ENCODE assay signal across 18 cellular contexts in the genomic region with DNA sequence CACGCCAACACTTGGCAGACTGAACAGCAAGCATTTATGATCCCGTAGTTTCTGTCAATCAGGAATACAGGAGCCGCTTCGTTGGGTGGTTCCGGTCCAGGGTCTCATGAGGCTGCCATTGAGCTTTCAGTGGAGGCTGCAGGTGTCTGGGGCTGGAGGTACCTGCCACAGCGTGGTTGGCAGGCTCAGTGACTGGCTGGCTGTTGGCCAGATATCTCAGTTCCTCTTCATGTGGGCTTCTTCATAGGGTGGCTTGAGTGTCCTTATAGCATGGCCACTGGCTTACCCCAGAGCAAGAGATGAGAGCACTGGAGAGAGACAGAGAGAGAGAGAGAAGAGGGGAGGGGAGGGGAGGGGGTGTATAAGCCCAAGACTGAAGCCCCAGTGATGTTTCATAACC. TPM values are rescaled to one million over a fixed set of nuclear protein-coding genes. Genes with fewer than 3 reads are reported as not detected.
A peak's percentile ranks its signal among the peaks of the same experiment; 100 is the strongest.
DNase-seq lines count a peak whose midpoint lies in the region; ATAC-seq, FAIRE-seq and TF ChIP-seq lines count a peak whose summit lies in the region.
"Had no signal": no experiment of that assay in that cellular context is flagged by ENCODE, and none has a peak within 500 bp of the region (broad histone marks: within the 10 kb centered on the region; RNA-seq: fewer than 3 reads in every experiment).

No MANE protein-coding gene starts in this region.

- no TSS peak for BruUV-seq in GM12878 (replicated peaks; lab: Mats Ljungman, UMichigan)

- no peak overlapping the region for H2AFZ ChIP-seq in OCI-LY1 (ENCODE audit: low read length)
- H2AFZ ChIP-seq in GM12878 (ENCODE audit: control insufficient read depth, low read depth, low read length): no peak overlapping the region

- H3K4me1 ChIP-seq in OCI-LY1 (ENCODE audit: insufficient read depth, low read length, severe bottlenecking) (peaks cover 42% of the 10 kb centered on the region), GM12878 (ENCODE audit: control insufficient read depth, insufficient read depth, low read length) (peaks cover 17% of the 10 kb centered on the region)

- TF ChIP-seq POLR2A in GM12878 (IDR thresholded peaks at IDR 0.05; ENCODE audit: low read depth, low read length): no peak

- H3K4me2 ChIP-seq in OCI-LY1 (ENCODE audit: low read length) (peak overlapping the region; percentile 49), GM12878 (ENCODE audit: control insufficient read depth, insufficient read depth) (peak overlapping the region; percentile 33; the same call in 1 of the 2 replicates)

- no peaks in the 10 kb centered on the region for H3F3A ChIP-seq in OCI-LY1 (ENCODE audit: insufficient read depth, low read length)

- H3K36me3 ChIP-seq in OCI-LY1 (ENCODE audit: insufficient read depth, low read length): peaks cover 4% of the 10 kb centered on the region; the same call in 1 of the 2 replicates
- peaks cover 10 to 16% of the 10 kb centered on the region in 2 experiments for H3K36me3 ChIP-seq in GM12878 (ENCODE audit: control insufficient read depth in 2 of 2, insufficient read depth in 2 of 2, low read length in 1 of 2)
- H3K36me3 ChIP-seq: thoracic aorta had no signal

- no peaks in the 10 kb centered on the region for H3K9me3 ChIP-seq in OCI-LY1 (ENCODE audit: low read length)
- H3K9me3 ChIP-seq in GM12878 (replicated peaks; ENCODE audit: control insufficient read depth, insufficient read depth, low read length): no peaks in the 10 kb centered on the region
- H3K9me3 ChIP-seq: thoracic aorta had no signal

- H3K27ac ChIP-seq in OCI-LY1 (ENCODE audit: low read depth, low read length, poor library complexity, severe bottlenecking) (peak overlapping the region; percentile 87), GM12878 (ENCODE audit: control insufficient read depth, insufficient read depth) (no peak overlapping the region; the same call in 1 of the 2 replicates)
- H3K27ac ChIP-seq: thoracic aorta had no signal

- H3K36me3 Mint-ChIP-seq in activated naive CD4-positive, alpha-beta T cell treated with anti-CD3 and anti-CD28 coated beads, Interleukin-2, amount 10 ng/mL, durations not matched to agents 7 days and 5 days: peaks cover 44% of the 10 kb centered on the region
- H3K36me3 Mint-ChIP-seq in stimulated activated memory B cell treated with anti-CD40 and anti-IgM and Interleukin-4, amounts not matched to agents 10 μg/mL and 1 μg/mL and 100 μg/mL, for 72 hours: peaks cover 50% of the 10 kb centered on the region
- H3K36me3 Mint-ChIP-seq: mesothelial cell of epicardium had no signal

- H3K27me3 ChIP-seq in OCI-LY1 (ENCODE audit: insufficient read depth, low read length) (no peaks in the 10 kb centered on the region), GM12878 (replicated peaks in 1 of 2; ENCODE audit: control insufficient read depth in 2 of 2, insufficient read depth in 2 of 2, low read length in 1 of 2) (no peaks in the 10 kb centered on the region)

- in situ Hi-C loops in GM12878 (cut with MboI): no loop called here

- no peak for TF ChIP-seq RAD21 in GM12878 (IDR thresholded peaks at IDR 0.05; ENCODE audit: insufficient read depth, low read depth, low read length)

- POLR2A ChIA-PET in GM12878 (lab: Charles Lee): interaction anchor here (1.4 to 1.5 kb wide), 2 partner anchors 8 to 26 kb away, joined by 6 to 8 read pairs; no protein-coding TSS in a partner anchor

- CTCF ChIA-PET in activated naive CD4-positive, alpha-beta T cell treated with anti-CD3 and anti-CD28 coated beads, Interleukin-2, amount 10 ng/mL, durations not matched to agents 7 days and 5 days (lab: Charles Lee): no interaction called here
- CTCF ChIA-PET in GM12878 (lab: Yijun Ruan, JAX): interaction anchor here (1.5 to 1.6 kb wide), 2 partner anchors 9 to 29 kb away, joined by 3 to 4 read pairs; a partner anchor contains a TSS

- peak overlapping the region; percentile 13 for H3K4me3 ChIP-seq in OCI-LY1 (ENCODE audit: low read depth, low read length, poor library complexity, severe bottlenecking)
- H3K4me3 ChIP-seq in GM12878: no peak overlapping the region
- H3K4me3 ChIP-seq: thoracic aorta had no signal

- 54% methylated on average over 6 of the region's 6 CpGs for WGBS in GM12878 (ENCODE audit: insufficient coverage, insufficient replicate concordance, low lambda C conversion rate, missing lambda C conversion rate)

- no peaks in the 10 kb centered on the region for H4K20me1 ChIP-seq in OCI-LY1 (ENCODE audit: insufficient read depth, low read length)
- 0 out of 2 replicates have a peak, but pooled peaks cover 4% of the 10 kb centered on the region for H4K20me1 ChIP-seq in GM12878 (ENCODE audit: control insufficient read depth, insufficient read depth)

- no peak for FAIRE-seq in GM12878 (lab: Jason Lieb, UNC)
- FAIRE-seq: HepG2, kidney had no signal

- H3K9ac ChIP-seq in OCI-LY1 (ENCODE audit: low read length) (no peak overlapping the region; the same call in 1 of the 2 replicates), GM12878 (ENCODE audit: control insufficient read depth, insufficient read depth, low read length) (no peak overlapping the region)

- H3K79me2 ChIP-seq in OCI-LY1 (ENCODE audit: insufficient read depth, low read length): no peaks in the 10 kb centered on the region
- peaks cover 77% of the 10 kb centered on the region for H3K79me2 ChIP-seq in GM12878 (ENCODE audit: control insufficient read depth, insufficient read depth, low read length)

- H3K27me3 Mint-ChIP-seq in activated naive CD4-positive, alpha-beta T cell treated with anti-CD3 and anti-CD28 coated beads, Interleukin-2, amount 10 ng/mL, durations not matched to agents 7 days and 5 days: no peaks in the 10 kb centered on the region
- H3K27me3 Mint-ChIP-seq in stimulated activated memory B cell treated with anti-CD40 and anti-IgM and Interleukin-4, amounts not matched to agents 10 μg/mL and 1 μg/mL and 100 μg/mL, for 72 hours: no peaks in the 10 kb centered on the region

- H3K27ac Mint-ChIP-seq in activated naive CD4-positive, alpha-beta T cell treated with anti-CD3 and anti-CD28 coated beads, Interleukin-2, amount 10 ng/mL, durations not matched to agents 7 days and 5 days: peak overlapping the region; percentile 8
- peak overlapping the region; percentile 70 for H3K27ac Mint-ChIP-seq in stimulated activated memory B cell treated with anti-CD40 and anti-IgM and Interleukin-4, amounts not matched to agents 10 μg/mL and 1 μg/mL and 100 μg/mL, for 72 hours
- H3K27ac Mint-ChIP-seq: mesothelial cell of epicardium had no signal

- SMC1A ChIA-PET in GM12878 (lab: Charles Lee; ENCODE audit: uncharacterized antibody, unreplicated experiment): interaction anchor here (0.9 to 3.2 kb wide), 4 partner anchors 9 to 53 kb away, joined by 4 to 23 read pairs (median 8); no protein-coding TSS in a partner anchor

- TF ChIP-seq CTCF in OCI-LY1 (IDR thresholded peaks at IDR 0.05; ENCODE audit: low read length): no peak
- no peak for TF ChIP-seq CTCF in GM12878 (IDR thresholded peaks at IDR 0.05 in 2 of 3, conservative IDR thresholded peaks at IDR 0.05 in 1 of 3; ENCODE audit: control insufficient read depth in 2 of 3, extremely low read depth in 1 of 3, insufficient read depth in 1 of 3, low read depth in 3 of 3, low read length in 3 of 3)

- ATAC-seq in GM12878 (peak; percentile 88), GM21723 (IDR thresholded peaks at IDR 0.05; ENCODE audit: unreplicated experiment) (no peak)
- peak; percentile 92 for ATAC-seq in stimulated activated memory B cell treated with anti-CD40 and anti-IgM and Interleukin-4, amounts not matched to agents 10 μg/mL and 1 μg/mL and 100 μg/mL, for 72 hours
- ATAC-seq: HepG2, right cardiac atrium had no signal

- RAD21 ChIA-PET in GM12878 (lab: Charles Lee; ENCODE audit: unreplicated experiment): interaction anchor here (0.7 kb wide), 1 partner anchor 51 kb away, joined by 3 read pairs; no protein-coding TSS in a partner anchor

- TF ChIP-seq EP300 in GM12878 (IDR thresholded peaks at IDR 0.05; ENCODE audit: borderline replicate concordance in 1 of 2, control insufficient read depth in 1 of 2, low read depth in 2 of 2, low read length in 2 of 2): no peak

- peaks cover 64% of the 10 kb centered on the region for H3K4me1 Mint-ChIP-seq in activated naive CD4-positive, alpha-beta T cell treated with anti-CD3 and anti-CD28 coated beads, Interleukin-2, amount 10 ng/mL, durations not matched to agents 7 days and 5 days
- H3K4me1 Mint-ChIP-seq in stimulated activated memory B cell treated with anti-CD40 and anti-IgM and Interleukin-4, amounts not matched to agents 10 μg/mL and 1 μg/mL and 100 μg/mL, for 72 hours: peaks cover 74% of the 10 kb centered on the region

- no peak overlapping the region for H3K4me3 Mint-ChIP-seq in activated naive CD4-positive, alpha-beta T cell treated with anti-CD3 and anti-CD28 coated beads, Interleukin-2, amount 10 ng/mL, durations not matched to agents 7 days and 5 days
- H3K4me3 Mint-ChIP-seq in stimulated activated memory B cell treated with anti-CD40 and anti-IgM and Interleukin-4, amounts not matched to agents 10 μg/mL and 1 μg/mL and 100 μg/mL, for 72 hours: no peak overlapping the region
- H3K4me3 Mint-ChIP-seq: mesothelial cell of epicardium had no signal

- no peak for DNase-seq in activated naive CD4-positive, alpha-beta T cell treated with anti-CD3 and anti-CD28 coated beads, Interleukin-2, amount 10 ng/mL, durations not matched to agents 7 days and 5 days
- no peak for DNase-seq in activated naive CD4-positive, alpha-beta T cell (lab: John Stamatoyannopoulos, UW)
- DNase-seq in GM12878 (ENCODE audit: low read depth, low spot score) (no peak), NCI-H510A treated with DMSO at 0.1 percent for 48 hours (lab: John Stamatoyannopoulos, UW) (no peak), amygdala (lab: John Stamatoyannopoulos, UW) (no peak)
- DNase-seq: activated CD8-positive, alpha-beta memory T cell treated with anti-CD3 and anti-CD28 coated beads, Interleukin-2, amount 50 U/mL, for 48 hours; kidney; MM.1S; NCI-H774; occipital lobe; right cardiac atrium; T-helper 1 cell had no signal

- no peaks in the 10 kb centered on the region for H3K9me3 Mint-ChIP-seq in activated naive CD4-positive, alpha-beta T cell treated with anti-CD3 and anti-CD28 coated beads, Interleukin-2, amount 10 ng/mL, durations not matched to agents 7 days and 5 days
- H3K9me3 Mint-ChIP-seq in stimulated activated memory B cell treated with anti-CD40 and anti-IgM and Interleukin-4, amounts not matched to agents 10 μg/mL and 1 μg/mL and 100 μg/mL, for 72 hours: no peaks in the 10 kb centered on the region
- H3K9me3 Mint-ChIP-seq: mesothelial cell of epicardium had no signal

- intact Hi-C loops in GM12878 (cut with micrococcal nuclease; ENCODE audit: unreplicated experiment): no loop called here

- no peaks in the 10 kb centered on the region for H3K9me2 ChIP-seq in OCI-LY1 (ENCODE audit: low read depth, low read length)

RNA-seq across cellular contexts. Expression of a gene that starts 29.3 kb away (rescaled TPM):
- total RNA-seq in GM12878 (2013; cell fraction: nucleolus; rRNA removed): 277 and 361 TPM in 2 replicates
- total RNA-seq in GM12878 (2014; rRNA removed): 51.6 and 57.4 TPM in 2 replicates
- 24.2 and 25.5 TPM in 2 replicates for total RNA-seq in GM12878 (2014; rRNA removed; fragmentation: Illumina TruSeq; extraction: Trizol)
- 101 and 102 TPM in 2 replicates for total RNA-seq in GM12878 (2021)
- polyA plus RNA-seq in GM12878 (2011; ENCODE audit: low read depth): 22.2 TPM
- polyA plus RNA-seq in GM12878 (2011; rRNA removed): 21.4 and 52.8 TPM in 2 replicates
- polyA plus RNA-seq in GM12878 (2011; cell fraction: cytosol; rRNA removed): 67.2 and 70.2 TPM in 2 replicates
- polyA plus RNA-seq in GM12878 (2011; cell fraction: nucleus; rRNA removed): 243 and 311 TPM in 2 replicates
- polyA plus RNA-seq in GM12878 (2012): 43.5 and 56.6 TPM in 2 replicates
- polyA plus RNA-seq in GM12878 (2014; fragmentation: Illumina TruSeq; extraction: Trizol): 22.0 and 39.5 TPM in 2 replicates
- polyA plus RNA-seq in GM12878 (2014; fragmentation: Nextera tagmentation; extraction: Ambion mirVana): 10 to 100 TPM in 1 of 2 experiments, 1 to 10 TPM in 1; 7.0 to 12.7 TPM
- polyA plus RNA-seq in GM12878 (2014; rRNA removed): 64.2 and 76.9 TPM in 2 replicates
- 10 to 100 TPM; 49.4 to 53.4 TPM for polyA plus RNA-seq in GM12878 (2016; fragmentation: Nextera tagmentation; extraction: Ambion mirVana)
- 92.2 and 120 TPM in 2 replicates for polyA minus RNA-seq in GM12878 (2011; rRNA and poly(A)+ RNA removed)
- 38.1 and 38.6 TPM in 2 replicates for polyA minus RNA-seq in GM12878 (2011; cell fraction: cytosol; rRNA and poly(A)+ RNA removed)
- polyA minus RNA-seq in GM12878 (2011; cell fraction: nucleus; rRNA and poly(A)+ RNA removed): 155 and 175 TPM in 2 replicates
